28 cellular contexts compared by ENCODE assay signal in genomic region chr5:16675747-16676255, GRCh38.
"Had no signal": no experiment of that assay in that cellular context is flagged by ENCODE, and none has a peak within 500 bp of the region (broad histone marks: within the 10 kb centered on the region; RNA-seq: fewer than 3 reads in every experiment).

No MANE protein-coding gene starts in this region.

- H3K4me1 Mint-ChIP-seq: activated B cell treated with CpG ODN at 0.5 μM for 24 hours, natural killer cell had no signal

- H3K4me3 ChIP-seq: hepatocyte, right lobe of liver, skin epidermis, transverse colon had no signal

- H3K27me3 ChIP-seq: hepatocyte, right lobe of liver, transverse colon had no signal

- H3K9me3 ChIP-seq: right lobe of liver, transverse colon had no signal

- H3K27ac ChIP-seq: hepatocyte, right lobe of liver, skin epidermis, transverse colon had no signal

- H3K27me3 Mint-ChIP-seq: activated B cell treated with CpG ODN at 0.5 μM for 24 hours; activated CD4-positive, alpha-beta T cell treated with anti-CD3 and anti-CD28 coated beads for 36 hours; activated naive CD8-positive, alpha-beta T cell; activated T-cell treated with anti-CD3 and anti-CD28 coated beads, Interleukin-2, amount 50 U/mL, for 24 hours; stimulated activated naive CD8-positive, alpha-beta T cell treated with anti-CD3 and anti-CD28 coated beads, Interleukin-15, Interleukin-2, amounts not matched to agents 100 ng/mL and 50 ng/mL, for 24 hours had no signal

- H3K4me1 ChIP-seq: right lobe of liver, transverse colon had no signal

- DNase-seq: activated B cell treated with CpG ODN at 0.5 μM for 24 hours; activated CD4-positive, alpha-beta T cell treated with anti-CD3 and anti-CD28 coated beads for 36 hours; activated CD4-positive, alpha-beta T cell treated with anti-CD3 and anti-CD28 coated beads, Interleukin-2, amount 50 U/mL, for 4 hours; activated CD8-positive, alpha-beta memory T cell treated with anti-CD3 and anti-CD28 coated beads for 24 hours; activated CD8-positive, alpha-beta memory T cell treated with anti-CD3 and anti-CD28 coated beads, Interleukin-2, amount 50 U/mL, for 4 hours; activated naive CD4-positive, alpha-beta T cell; activated T-cell treated with anti-CD3 and anti-CD28 coated beads, Interleukin-2, amount 50 U/mL, for 24 hours; amniotic stem cell; cerebellar nuclear complex; cortex of kidney; glutamatergic neuron; kidney glomerular epithelial cell; left ventricle myocardium superior; mammary epithelial cell; midbrain; natural killer cell; nucleus accumbens; right lobe of liver; stimulated activated CD4-positive, alpha-beta T cell treated with anti-CD3 and anti-CD28 coated beads, Interleukin-1b, Interleukin-23, amount 100 ng/mL, for 48 hours; T1000; transverse colon had no signal

- ATAC-seq: activated CD4-positive, alpha-beta T cell treated with anti-CD3 and anti-CD28 coated beads for 36 hours; activated T-helper 17 cell treated with anti-CD3 and anti-CD28 coated beads, Interleukin-2, amount 50 U/mL, for 72 hours; esophagus mucosa; left ventricle myocardium superior; natural killer cell; right lobe of liver had no signal

- H3K27ac Mint-ChIP-seq: activated B cell treated with CpG ODN at 0.5 μM for 24 hours; activated CD4-positive, alpha-beta T cell treated with anti-CD3 and anti-CD28 coated beads for 36 hours; activated naive CD8-positive, alpha-beta T cell; activated T-cell treated with anti-CD3 and anti-CD28 coated beads, Interleukin-2, amount 50 U/mL, for 24 hours; activated T-helper 17 cell treated with anti-CD3 and anti-CD28 coated beads, Interleukin-2, amount 50 U/mL, for 72 hours; natural killer cell; stimulated activated naive CD8-positive, alpha-beta T cell treated with anti-CD3 and anti-CD28 coated beads, Interleukin-15, Interleukin-2, amounts not matched to agents 100 ng/mL and 50 ng/mL, for 24 hours; T-helper 1 cell treated with Interleukin-12 subunit alpha and Interleukin-12 subunit beta and Interleukin-4 antibody, amounts not matched to agents 30 μg/mL and 1 μg/mL, for 36 hours had no signal

- H3K4me3 Mint-ChIP-seq: activated B cell treated with CpG ODN at 0.5 μM for 24 hours; activated CD4-positive, alpha-beta T cell treated with anti-CD3 and anti-CD28 coated beads for 36 hours; activated naive CD8-positive, alpha-beta T cell; activated T-cell treated with anti-CD3 and anti-CD28 coated beads, Interleukin-2, amount 50 U/mL, for 24 hours; activated T-helper 17 cell treated with anti-CD3 and anti-CD28 coated beads, Interleukin-2, amount 50 U/mL, for 72 hours; natural killer cell; stimulated activated naive CD8-positive, alpha-beta T cell treated with anti-CD3 and anti-CD28 coated beads, Interleukin-15, Interleukin-2, amounts not matched to agents 100 ng/mL and 50 ng/mL, for 24 hours; T-helper 1 cell treated with Interleukin-12 subunit alpha and Interleukin-12 subunit beta and Interleukin-4 antibody, amounts not matched to agents 30 μg/mL and 1 μg/mL, for 36 hours had no signal

- H3K36me3 Mint-ChIP-seq: activated naive CD8-positive, alpha-beta T cell; natural killer cell had no signal

- H3K9me3 Mint-ChIP-seq: activated B cell treated with CpG ODN at 0.5 μM for 24 hours; activated T-cell treated with anti-CD3 and anti-CD28 coated beads, Interleukin-2, amount 50 U/mL, for 24 hours; activated T-helper 17 cell treated with anti-CD3 and anti-CD28 coated beads, Interleukin-2, amount 50 U/mL, for 72 hours; natural killer cell; stimulated activated naive CD8-positive, alpha-beta T cell treated with anti-CD3 and anti-CD28 coated beads, Interleukin-15, Interleukin-2, amounts not matched to agents 100 ng/mL and 50 ng/mL, for 24 hours; T-helper 1 cell treated with Interleukin-12 subunit alpha and Interleukin-12 subunit beta and Interleukin-4 antibody, amounts not matched to agents 30 μg/mL and 1 μg/mL, for 36 hours had no signal

- H3K36me3 ChIP-seq: right lobe of liver had no signal
